ENCODE assay signal across 31 cellular contexts in the genomic region with DNA sequence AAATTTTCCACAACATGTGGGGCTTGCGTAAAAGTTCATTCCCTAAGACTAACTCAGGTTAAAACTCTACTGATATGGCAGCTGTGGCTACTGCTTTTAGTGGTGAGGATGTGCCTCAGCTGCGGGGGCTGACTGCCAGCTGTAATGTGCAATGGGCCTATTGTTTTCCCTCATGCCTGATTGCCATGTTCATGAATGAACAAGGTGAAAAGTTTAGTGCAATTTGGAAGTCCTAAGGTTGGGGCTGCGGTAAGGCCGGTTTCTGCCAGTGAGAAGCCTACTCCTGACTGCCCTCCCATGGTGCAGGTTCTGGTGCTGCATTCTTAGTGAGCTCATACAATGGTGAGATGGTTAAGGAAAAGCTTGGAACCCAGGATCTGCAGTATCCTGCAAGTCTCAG. TPM values are rescaled to one million over a fixed set of nuclear protein-coding genes. Genes with fewer than 3 reads are reported as not detected.
"Had no signal": no experiment of that assay in that cellular context is flagged by ENCODE, and none has a peak within 500 bp of the region (broad histone marks: within the 10 kb centered on the region; RNA-seq: fewer than 3 reads in every experiment).

No MANE protein-coding gene starts in this region.

- H3K4me1 ChIP-seq: pancreas, prostate gland, sigmoid colon, spleen, suprapubic skin, testis, tibial artery, transverse colon, upper lobe of left lung, vagina had no signal

- H3K4me3 ChIP-seq: pancreas, prostate gland, right lobe of liver, sigmoid colon, skin epidermis, smooth muscle cell, spleen, suprapubic skin, testis, tibial artery, transverse colon, upper lobe of left lung, vagina had no signal

- DNase-seq: naive thymus-derived CD8-positive, alpha-beta T cell; nephron progenitor cell; nucleus accumbens; pancreas; right cardiac atrium; right lobe of liver; sigmoid colon; spleen; stimulated activated CD4-positive, alpha-beta T cell treated with anti-CD3 and anti-CD28 coated beads, Interleukin-12 subunit alpha, Interleukin-12 subunit beta, amount 100 ng/mL, for 4 hours; stimulated activated CD4-positive, alpha-beta T cell treated with anti-CD3 and anti-CD28 coated beads, Interleukin-1b, Interleukin-23, amount 100 ng/mL, for 48 hours; stimulated activated CD4-positive, alpha-beta T cell treated with anti-CD3 and anti-CD28 coated beads, Interleukin-4, amount 100 ng/mL, for 1 hour; stimulated activated CD4-positive, alpha-beta T cell treated with anti-CD3 and anti-CD28 coated beads, Interleukin-4, amount 100 ng/mL, for 4 hours; stimulated activated CD8-positive, alpha-beta memory T cell treated with anti-CD3 and anti-CD28 coated beads, Interleukin-4, amount 100 ng/mL, for 48 hours; stimulated activated naive CD4-positive, alpha-beta T cell; stimulated activated naive CD8-positive, alpha-beta T cell treated with anti-CD3 and anti-CD28 coated beads, Interleukin-15, amount 100 ng/mL, for 72 hours; stimulated activated naive CD8-positive, alpha-beta T cell treated with anti-CD3 and anti-CD28 coated beads, Interleukin-15, Interleukin-2, amounts not matched to agents 100 U/mL and 50 U/mL, for 24 hours; substantia nigra; testis; tibial artery; transverse colon; upper lobe of left lung had no signal

- H3K4me1 Mint-ChIP-seq: naive thymus-derived CD8-positive, alpha-beta T cell; nephron progenitor cell; neural crest cell; stimulated activated memory B cell treated with anti-CD40 and anti-IgM and Interleukin-4, amounts not matched to agents 10 μg/mL and 1 μg/mL and 100 μg/mL, for 72 hours; stimulated activated naive CD8-positive, alpha-beta T cell treated with anti-CD3 and anti-CD28 coated beads, Interleukin-15, amount 100 ng/mL, for 72 hours had no signal

- H3K36me3 ChIP-seq: neutrophil, pancreas, prostate gland, right lobe of liver, sigmoid colon, spleen, suprapubic skin, tibial artery, transverse colon, upper lobe of left lung, vagina had no signal

- H3K9me3 Mint-ChIP-seq: natural killer cell treated with Interleukin-12 subunit alpha and Interleukin-12 subunit beta and Interleukin-15 and Interleukin-18, amount 100 ng/mL, for 72 hours had no signal

- H3K27me3 Mint-ChIP-seq: stimulated activated memory B cell treated with anti-CD40 and anti-IgM and Interleukin-4, amounts not matched to agents 10 μg/mL and 1 μg/mL and 100 μg/mL, for 72 hours had no signal

- ATAC-seq: naive thymus-derived CD8-positive, alpha-beta T cell; natural killer cell treated with Interleukin-12 subunit alpha and Interleukin-12 subunit beta and Interleukin-15 and Interleukin-18, amount 100 ng/mL, for 72 hours; pancreas; right cardiac atrium; stimulated activated memory B cell treated with anti-CD40 and anti-IgM and Interleukin-4, amounts not matched to agents 10 μg/mL and 1 μg/mL and 100 μg/mL, for 72 hours; stimulated activated naive CD8-positive, alpha-beta T cell treated with anti-CD3 and anti-CD28 coated beads, Interleukin-15, amount 100 ng/mL, for 72 hours; stimulated activated naive CD8-positive, alpha-beta T cell treated with anti-CD3 and anti-CD28 coated beads, Interleukin-15, Interleukin-2, amounts not matched to agents 100 U/mL and 50 U/mL, for 24 hours had no signal

- H3K36me3 Mint-ChIP-seq: stimulated activated memory B cell treated with anti-CD40 and anti-IgM and Interleukin-4, amounts not matched to agents 10 μg/mL and 1 μg/mL and 100 μg/mL, for 72 hours had no signal

- H3K27ac ChIP-seq: neutrophil, pancreas, prostate gland, right lobe of liver, sigmoid colon, skin epidermis, spleen, suprapubic skin, testis, tibial artery, transverse colon, upper lobe of left lung, vagina had no signal

- H3K9me3 ChIP-seq: neutrophil, pancreas, prostate gland, right lobe of liver, sigmoid colon, suprapubic skin, testis, tibial artery, transverse colon, upper lobe of left lung, vagina had no signal

- H3K4me3 Mint-ChIP-seq: naive thymus-derived CD8-positive, alpha-beta T cell; natural killer cell treated with Interleukin-12 subunit alpha and Interleukin-12 subunit beta and Interleukin-15 and Interleukin-18, amount 100 ng/mL, for 72 hours; nephron progenitor cell; neural crest cell; stimulated activated memory B cell treated with anti-CD40 and anti-IgM and Interleukin-4, amounts not matched to agents 10 μg/mL and 1 μg/mL and 100 μg/mL, for 72 hours; stimulated activated naive CD8-positive, alpha-beta T cell treated with anti-CD3 and anti-CD28 coated beads, Interleukin-15, amount 100 ng/mL, for 72 hours had no signal

- H3K27ac Mint-ChIP-seq: naive thymus-derived CD8-positive, alpha-beta T cell; natural killer cell treated with Interleukin-12 subunit alpha and Interleukin-12 subunit beta and Interleukin-15 and Interleukin-18, amount 100 ng/mL, for 72 hours; nephron progenitor cell; stimulated activated memory B cell treated with anti-CD40 and anti-IgM and Interleukin-4, amounts not matched to agents 10 μg/mL and 1 μg/mL and 100 μg/mL, for 72 hours; stimulated activated naive CD8-positive, alpha-beta T cell treated with anti-CD3 and anti-CD28 coated beads, Interleukin-15, amount 100 ng/mL, for 72 hours had no signal

- H3K27me3 ChIP-seq: neutrophil, pancreas, right lobe of liver, sigmoid colon, suprapubic skin, testis, tibial artery, transverse colon, upper lobe of left lung, vagina had no signal

RNA-seq across cellular contexts. Expression of a gene that starts 10.9 kb away (rescaled TPM):
- total RNA-seq: naive thymus-derived CD8-positive, alpha-beta T cell; natural killer cell treated with Interleukin-12 subunit alpha and Interleukin-12 subunit beta and Interleukin-15 and Interleukin-18, amount 100 ng/mL, for 72 hours; pulmonary artery endothelial cell; smooth muscle cell had no signal
